Comparison of ENCODE assay signal across 9 cellular contexts in genomic region chr2:74513605-74514367, GRCh38. TPM values are rescaled to one million over a fixed set of nuclear protein-coding genes. Genes with fewer than 3 reads are reported as not detected.
DNase-seq lines count a peak whose midpoint lies in the region; ATAC-seq and TF ChIP-seq lines count a peak whose summit lies in the region.
"Had no signal": no experiment of that assay in that cellular context is flagged by ENCODE, and none has a peak within 500 bp of the region (broad histone marks: within the 10 kb centered on the region; RNA-seq: fewer than 3 reads in every experiment).

No MANE protein-coding gene starts in this region.

- POLR2A ChIA-PET in naive thymus-derived CD4-positive, alpha-beta T cell (lab: Charles Lee): interaction anchor here (1.3 to 2.0 kb wide), 5 partner anchors 9 to 56 kb away, joined by 3 to 8 read pairs (median 6); partner anchors contain the start of genes AUP1, DQX1, HTRA2 and WBP1

- no peak overlapping the region for H3K27ac ChIP-seq in naive thymus-derived CD4-positive, alpha-beta T cell (ENCODE audit: low read depth, low read length)

- H3K36me3 Mint-ChIP-seq in Calu3 (ENCODE audit: insufficient read depth, unreplicated experiment) (peaks cover 8% of the 10 kb centered on the region), IgD-negative memory B cell (peaks cover 4% of the 10 kb centered on the region), osteocyte (ENCODE audit: unreplicated experiment) (peaks cover 4% of the 10 kb centered on the region)
- H3K36me3 Mint-ChIP-seq in activated T-cell treated with anti-CD3 and anti-CD28 coated beads, Interleukin-2, amount 50 U/mL, for 72 hours (ENCODE audit: insufficient read depth in 2 of 2): peaks cover 3 to 7% of the 10 kb centered on the region in 2 donors
- H3K36me3 Mint-ChIP-seq in naive thymus-derived CD4-positive, alpha-beta T cell: peaks cover 0 to 11% (median 0%) of the 10 kb centered on the region in 5 donors
- H3K36me3 Mint-ChIP-seq: stimulated activated memory B cell treated with anti-CD40 and anti-IgM and Interleukin-4, amounts not matched to agents 10 μg/mL and 1 μg/mL and 100 μg/mL, for 72 hours had no signal

- H3K4me1 Mint-ChIP-seq in Calu3 (ENCODE audit: low read depth, unreplicated experiment) (peaks cover under 1% of the 10 kb centered on the region), IgD-negative memory B cell (peaks cover 11 to 12% (median 12%) of the 10 kb centered on the region in 3 donors), osteocyte (ENCODE audit: unreplicated experiment) (peaks cover 11% of the 10 kb centered on the region)
- peaks cover 30% of the 10 kb centered on the region for H3K4me1 Mint-ChIP-seq in activated T-cell treated with anti-CD3 and anti-CD28 coated beads, Interleukin-2, amount 50 U/mL, for 72 hours (ENCODE audit: low read depth)
- peaks cover 9 to 36% (median 22%) of the 10 kb centered on the region in 7 donors for H3K4me1 Mint-ChIP-seq in naive thymus-derived CD4-positive, alpha-beta T cell

- no peaks in the 10 kb centered on the region for H3K36me3 ChIP-seq in naive thymus-derived CD4-positive, alpha-beta T cell (ENCODE audit: control insufficient read depth in 2 of 3, insufficient read depth in 3 of 3, low read length in 3 of 3)

- H3K4me1 ChIP-seq in naive thymus-derived CD4-positive, alpha-beta T cell (ENCODE audit: control insufficient read depth in 2 of 2, insufficient read depth in 2 of 2, low read length in 2 of 2): peaks cover 10 to 32% of the 10 kb centered on the region in 2 donors

- BruUV-seq in Calu3 (replicated peaks; lab: Mats Ljungman, UMichigan): no TSS peak

- ATAC-seq in activated T-cell treated with anti-CD3 and anti-CD28 coated beads, Interleukin-2, amount 50 U/mL, for 72 hours (replicated peaks in 1 of 2): peak; percentile 49 to 52
- peak; percentile 19 for ATAC-seq in naive thymus-derived CD4-positive, alpha-beta T cell
- ATAC-seq in GM21723 (IDR thresholded peaks at IDR 0.05; ENCODE audit: unreplicated experiment): no peak
- no peak for ATAC-seq in GM18498 (IDR thresholded peaks at IDR 0.05; ENCODE audit: unreplicated experiment)
- ATAC-seq in GM18867 (IDR thresholded peaks at IDR 0.05; ENCODE audit: unreplicated experiment): no peak

- no peak overlapping the region for H3K4me3 ChIP-seq in naive thymus-derived CD4-positive, alpha-beta T cell (ENCODE audit: low read length)

- H3K4me3 Mint-ChIP-seq in Calu3 (ENCODE audit: low read depth, unreplicated experiment) (peak overlapping the region; percentile 26), IgD-negative memory B cell (peak overlapping the region in 3 of 4 donors; percentile 13 to 79 (median 67)), osteocyte (ENCODE audit: unreplicated experiment) (no peak overlapping the region)
- peak overlapping the region; percentile 59 to 71 for H3K4me3 Mint-ChIP-seq in activated T-cell treated with anti-CD3 and anti-CD28 coated beads, Interleukin-2, amount 50 U/mL, for 72 hours
- peak overlapping the region in 7 of 10 donors; percentile 33 to 85 (median 49) for H3K4me3 Mint-ChIP-seq in naive thymus-derived CD4-positive, alpha-beta T cell
- H3K4me3 Mint-ChIP-seq: stimulated activated memory B cell treated with anti-CD40 and anti-IgM and Interleukin-4, amounts not matched to agents 10 μg/mL and 1 μg/mL and 100 μg/mL, for 72 hours had no signal

- H3K9me3 Mint-ChIP-seq in Calu3 (ENCODE audit: low read depth, unreplicated experiment) (no peaks in the 10 kb centered on the region), IgD-negative memory B cell (no peaks in the 10 kb centered on the region), osteocyte (ENCODE audit: unreplicated experiment) (no peaks in the 10 kb centered on the region)
- no peaks in the 10 kb centered on the region for H3K9me3 Mint-ChIP-seq in activated T-cell treated with anti-CD3 and anti-CD28 coated beads, Interleukin-2, amount 50 U/mL, for 72 hours
- H3K9me3 Mint-ChIP-seq in naive thymus-derived CD4-positive, alpha-beta T cell: peaks cover 0 to 6% (median 0%) of the 10 kb centered on the region in 11 donors
- H3K9me3 Mint-ChIP-seq: stimulated activated memory B cell treated with anti-CD40 and anti-IgM and Interleukin-4, amounts not matched to agents 10 μg/mL and 1 μg/mL and 100 μg/mL, for 72 hours had no signal

- H3K27me3 Mint-ChIP-seq in Calu3 (ENCODE audit: unreplicated experiment) (peaks cover 92% of the 10 kb centered on the region), IgD-negative memory B cell (peaks cover 52% of the 10 kb centered on the region), osteocyte (ENCODE audit: unreplicated experiment) (peaks cover 73% of the 10 kb centered on the region)
- H3K27me3 Mint-ChIP-seq in activated T-cell treated with anti-CD3 and anti-CD28 coated beads, Interleukin-2, amount 50 U/mL, for 72 hours (ENCODE audit: low read depth): peaks cover 71% of the 10 kb centered on the region
- peaks cover 47 to 76% (median 62%) of the 10 kb centered on the region in 5 donors for H3K27me3 Mint-ChIP-seq in naive thymus-derived CD4-positive, alpha-beta T cell

- H3K27ac Mint-ChIP-seq in Calu3 (ENCODE audit: unreplicated experiment) (no peak overlapping the region), IgD-negative memory B cell (peak overlapping the region in 1 of 3 donors; percentile 20), osteocyte (ENCODE audit: unreplicated experiment) (no peak overlapping the region)
- no peak overlapping the region for H3K27ac Mint-ChIP-seq in activated T-cell treated with anti-CD3 and anti-CD28 coated beads, Interleukin-2, amount 50 U/mL, for 72 hours
- H3K27ac Mint-ChIP-seq in naive thymus-derived CD4-positive, alpha-beta T cell: peak overlapping the region in 1 of 9 donors; percentile 5
- H3K27ac Mint-ChIP-seq: stimulated activated memory B cell treated with anti-CD40 and anti-IgM and Interleukin-4, amounts not matched to agents 10 μg/mL and 1 μg/mL and 100 μg/mL, for 72 hours had no signal

- intact Hi-C loops in Calu3 (cut with micrococcal nuclease; ENCODE audit: unreplicated experiment): no loop called here
- intact Hi-C loops in naive thymus-derived CD4-positive, alpha-beta T cell (cut with micrococcal nuclease): loop anchor here in 1 of 2 donors (2.0 kb wide), 1 partner anchor 15 kb away; the partner anchor contains the start of gene LBX2

- DNase-seq in Calu3 (no peak), osteocyte (ENCODE audit: extremely low spot score, unreplicated experiment) (no peak)
- peak; percentile 54 to 56 for DNase-seq in activated T-cell treated with anti-CD3 and anti-CD28 coated beads, Interleukin-2, amount 50 U/mL, for 72 hours
- DNase-seq in naive thymus-derived CD4-positive, alpha-beta T cell: peak in 2 of 9 donors; percentile 34 to 38

- H3K9me3 ChIP-seq in naive thymus-derived CD4-positive, alpha-beta T cell (ENCODE audit: control insufficient read depth in 2 of 3, low read length in 3 of 3): no peaks in the 10 kb centered on the region

- CTCF ChIA-PET in Calu3 (lab: Charles Lee): interaction anchor here (0.6 to 1.4 kb wide), 3 partner anchors 13 to 70 kb away, joined by 3 to 5 read pairs (median 3); no protein-coding TSS in a partner anchor
- CTCF ChIA-PET in naive thymus-derived CD4-positive, alpha-beta T cell (lab: Charles Lee): no interaction called here

- H3K27me3 ChIP-seq in naive thymus-derived CD4-positive, alpha-beta T cell (ENCODE audit: control insufficient read depth in 2 of 2, insufficient read depth in 2 of 2, low read length in 2 of 2): peaks cover 12 to 34% of the 10 kb centered on the region in 2 donors

- TF ChIP-seq CTCF in Calu3 (IDR thresholded peaks at IDR 0.05; ENCODE audit: unreplicated experiment): no peak
- TF ChIP-seq CTCF in osteocyte (IDR thresholded peaks at IDR 0.05): no peak

RNA-seq across cellular contexts. Expression of gene TLX2, which starts 0.5 kb away (rescaled TPM):
- total RNA-seq in Calu3 (2022) (not detected in 2 replicates), osteocyte (not detected in 2 replicates)
- not detected for polyA plus RNA-seq in IgD-negative memory B cell
- total RNA-seq in activated T-cell treated with anti-CD3 and anti-CD28 coated beads, Interleukin-2, amount 50 U/mL, for 72 hours: 1 to 10 TPM; 1.4 to 2.4 TPM
- under 1 TPM in 2 of 5 experiments, not detected in 3; 0.34 to 0.66 TPM for total RNA-seq in naive thymus-derived CD4-positive, alpha-beta T cell
- not detected for polyA plus RNA-seq in naive thymus-derived CD4-positive, alpha-beta T cell

RNA-seq across cellular contexts. Expression of gene PCGF1, which starts 6.3 kb away (rescaled TPM):
- total RNA-seq in Calu3 (2022) (25.9 TPM in 2 replicates), osteocyte (32.2 and 32.5 TPM in 2 replicates)
- 14.7 TPM for polyA plus RNA-seq in IgD-negative memory B cell
- 10 to 100 TPM; 46.9 to 63.1 TPM for total RNA-seq in activated T-cell treated with anti-CD3 and anti-CD28 coated beads, Interleukin-2, amount 50 U/mL, for 72 hours
- total RNA-seq in naive thymus-derived CD4-positive, alpha-beta T cell: 10 to 100 TPM; 25.7 to 37.0 (median 31.2) TPM
- polyA plus RNA-seq in naive thymus-derived CD4-positive, alpha-beta T cell: 10 to 100 TPM in 1 of 2 donors, 1 to 10 TPM in 1; 9.0 to 25.0 TPM

RNA-seq across cellular contexts. Expression of gene DQX1, which starts 12.2 kb away (rescaled TPM):
- total RNA-seq in Calu3 (2022) (0.14 TPM in 1 of 2 replicates, not detected in the other), osteocyte (0.26 and 0.32 TPM in 2 replicates)
- 0.70 TPM for polyA plus RNA-seq in IgD-negative memory B cell
- total RNA-seq in activated T-cell treated with anti-CD3 and anti-CD28 coated beads, Interleukin-2, amount 50 U/mL, for 72 hours: 1 to 10 TPM; 1.5 to 1.9 TPM
- under 1 TPM; 0.13 to 0.95 (median 0.59) TPM for total RNA-seq in naive thymus-derived CD4-positive, alpha-beta T cell
- not detected for polyA plus RNA-seq in naive thymus-derived CD4-positive, alpha-beta T cell

RNA-seq across cellular contexts. Expression of gene LBX2, which starts 14.4 kb away (rescaled TPM):
- total RNA-seq in Calu3 (2022): 3.0 and 3.5 TPM in 2 replicates
- not detected for polyA plus RNA-seq in IgD-negative memory B cell
- total RNA-seq in activated T-cell treated with anti-CD3 and anti-CD28 coated beads, Interleukin-2, amount 50 U/mL, for 72 hours: 1 to 10 TPM; 1.2 TPM
- total RNA-seq in naive thymus-derived CD4-positive, alpha-beta T cell: under 1 TPM in 2 of 5 experiments, not detected in 3; 0.44 to 0.65 TPM
- polyA plus RNA-seq in naive thymus-derived CD4-positive, alpha-beta T cell: not detected
- total RNA-seq in osteocyte: 1.0 and 1.1 TPM in 2 replicates

RNA-seq across cellular contexts. Expression of gene AUP1, which starts 15.7 kb away (rescaled TPM):
- 145 and 153 TPM in 2 replicates for total RNA-seq in Calu3 (2022)
- 108 TPM for polyA plus RNA-seq in IgD-negative memory B cell
- total RNA-seq in activated T-cell treated with anti-CD3 and anti-CD28 coated beads, Interleukin-2, amount 50 U/mL, for 72 hours: 100 to 1,000 TPM; 128 to 136 TPM
- total RNA-seq in naive thymus-derived CD4-positive, alpha-beta T cell: 100 to 1,000 TPM; 121 to 160 (median 144) TPM
- polyA plus RNA-seq in naive thymus-derived CD4-positive, alpha-beta T cell: 10 to 100 TPM; 69.7 to 73.6 TPM
- total RNA-seq in osteocyte: 96.3 and 97.1 TPM in 2 replicates

Comparison
In these comparisons a context has a peak if more than half of its experiments do, and no peak if none do; other contexts are left out.
1. DNase-seq: peak in activated T-cell treated with anti-CD3 and anti-CD28 coated beads, Interleukin-2, amount 50 U/mL, for 72 hours (2 of 2); none in Calu3 (single experiment) and osteocyte (single experiment).
2. ATAC-seq: peak in activated T-cell treated with anti-CD3 and anti-CD28 coated beads, Interleukin-2, amount 50 U/mL, for 72 hours (2 of 2) and naive thymus-derived CD4-positive, alpha-beta T cell (single experiment); none in GM21723 (single experiment), GM18498 (single experiment) and GM18867 (single experiment).